Comparison of ENCODE assay signal across 1 cellular context in the genomic region with DNA sequence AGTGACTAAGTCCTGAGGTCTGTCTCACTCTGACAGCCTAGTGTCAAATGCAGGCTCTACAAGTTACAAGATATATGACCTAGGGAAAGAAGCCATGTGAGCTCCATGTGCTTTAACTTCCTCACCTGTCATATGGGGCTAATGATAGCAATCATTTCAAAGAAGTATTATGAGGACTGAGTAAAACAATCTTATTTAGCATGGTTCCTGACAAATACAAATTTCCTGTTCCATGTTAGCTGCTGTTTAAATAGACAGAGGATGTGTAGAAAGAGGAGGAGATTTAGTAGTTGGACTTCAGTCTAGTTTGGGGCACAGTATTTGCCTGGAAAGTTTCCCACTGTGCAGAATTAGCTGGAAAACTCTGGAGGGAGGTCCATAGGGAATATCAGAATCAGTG.
TF ChIP-seq lines count a peak whose summit lies in the region.

No MANE protein-coding gene starts in this region.

TF ChIP-seq in HepG2, 621 proteins besides CTCF, POLR2A, EP300 and RAD21 (continued from another document and continues in another):
- TF ChIP-seq, protein P1, sequence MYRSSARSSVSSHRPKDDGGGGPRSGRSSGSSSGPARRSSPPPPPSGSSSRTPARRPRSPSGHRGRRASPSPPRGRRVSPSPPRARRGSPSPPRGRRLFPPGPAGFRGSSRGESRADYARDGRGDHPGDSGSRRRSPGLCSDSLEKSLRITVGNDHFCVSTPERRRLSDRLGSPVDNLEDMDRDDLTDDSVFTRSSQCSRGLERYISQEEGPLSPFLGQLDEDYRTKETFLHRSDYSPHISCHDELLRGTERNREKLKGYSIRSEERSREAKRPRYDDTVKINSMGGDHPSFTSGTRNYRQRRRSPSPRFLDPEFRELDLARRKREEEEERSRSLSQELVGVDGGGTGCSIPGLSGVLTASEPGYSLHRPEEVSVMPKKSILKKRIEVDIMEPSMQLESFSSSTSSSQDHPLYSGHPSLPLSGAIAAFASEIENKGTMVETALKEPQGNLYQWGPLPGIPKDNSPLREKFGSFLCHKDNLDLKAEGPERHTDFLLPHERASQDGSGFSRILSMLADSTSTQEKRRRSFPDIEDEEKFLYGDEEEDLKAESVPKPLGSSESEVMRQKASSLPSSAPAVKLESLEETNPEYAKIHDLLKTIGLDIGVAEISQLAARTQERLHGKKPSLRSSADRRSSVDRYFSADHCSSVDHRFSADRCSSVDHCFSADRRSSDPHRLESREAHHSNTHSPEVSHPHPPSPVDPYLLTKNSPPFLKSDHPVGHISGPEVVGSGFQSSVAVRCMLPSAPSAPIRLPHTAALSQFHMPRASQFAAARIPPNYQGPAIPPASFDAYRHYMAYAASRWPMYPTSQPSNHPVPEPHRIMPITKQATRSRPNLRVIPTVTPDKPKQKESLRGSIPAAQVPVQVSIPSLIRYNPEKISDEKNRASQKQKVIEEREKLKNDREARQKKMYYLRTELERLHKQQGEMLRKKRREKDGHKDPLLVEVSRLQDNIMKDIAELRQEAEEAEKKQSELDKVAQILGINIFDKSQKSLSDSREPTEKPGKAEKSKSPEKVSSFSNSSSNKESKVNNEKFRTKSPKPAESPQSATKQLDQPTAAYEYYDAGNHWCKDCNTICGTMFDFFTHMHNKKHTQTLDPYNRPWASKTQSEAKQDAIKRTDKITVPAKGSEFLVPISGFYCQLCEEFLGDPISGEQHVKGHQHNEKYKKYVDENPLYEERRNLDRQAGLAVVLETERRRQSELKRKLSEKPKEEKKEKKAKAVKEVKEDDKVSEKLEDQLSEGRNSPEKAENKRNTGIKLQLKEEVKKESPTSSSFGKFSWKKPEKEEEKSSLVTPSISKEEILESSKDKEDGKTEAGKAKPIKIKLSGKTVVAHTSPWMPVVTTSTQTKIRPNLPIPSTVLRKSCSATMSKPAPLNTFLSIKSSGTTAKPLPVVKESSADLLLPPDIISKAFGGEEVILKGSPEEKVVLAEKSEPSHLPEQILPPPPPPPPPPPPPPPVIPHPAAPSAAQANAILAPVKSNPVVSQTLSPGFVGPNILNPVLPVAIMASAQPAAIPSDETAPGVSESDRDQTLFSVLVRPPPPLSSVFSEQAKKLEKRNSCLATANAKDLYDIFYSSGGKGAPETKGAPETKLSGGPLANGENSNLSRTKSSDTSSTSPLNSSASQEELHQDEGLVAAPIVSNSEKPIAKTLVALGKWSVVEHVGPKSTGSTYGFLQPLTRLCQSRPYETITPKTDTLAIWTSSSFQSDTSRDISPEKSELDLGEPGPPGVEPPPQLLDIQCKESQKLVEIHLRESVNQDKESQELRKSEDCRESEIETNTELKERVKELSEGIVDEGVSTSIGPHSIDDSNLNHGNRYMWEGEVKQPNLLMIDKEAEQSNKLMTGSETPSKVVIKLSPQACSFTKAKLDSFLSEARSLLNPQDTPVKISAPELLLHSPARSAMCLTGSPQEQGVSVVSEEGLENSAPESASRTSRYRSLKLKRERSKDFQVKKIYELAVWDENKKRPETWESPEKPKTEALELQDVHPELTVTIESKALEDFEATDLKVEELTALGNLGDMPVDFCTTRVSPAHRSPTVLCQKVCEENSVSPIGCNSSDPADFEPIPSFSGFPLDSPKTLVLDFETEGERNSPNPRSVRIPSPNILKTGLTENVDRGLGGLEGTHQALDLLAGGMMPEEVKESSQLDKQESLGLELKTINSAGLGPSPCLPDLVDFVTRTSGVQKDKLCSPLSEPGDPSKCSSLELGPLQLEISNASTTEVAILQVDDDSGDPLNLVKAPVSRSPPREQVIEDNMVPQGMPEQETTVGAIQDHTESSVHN (CRISPR knock-in tag; IDR thresholded peaks at IDR 0.05), result no peak
- no peak for TF ChIP-seq ZNF572 (CRISPR knock-in tag; IDR thresholded peaks at IDR 0.05)
- no peak for TF ChIP-seq REL (CRISPR knock-in tag; conservative IDR thresholded peaks at IDR 0.05)
- TF ChIP-seq, protein P2, sequence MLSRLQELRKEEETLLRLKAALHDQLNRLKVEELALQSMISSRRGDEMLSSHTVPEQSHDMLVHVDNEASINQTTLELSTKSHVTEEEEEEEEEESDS (CRISPR knock-in tag; IDR thresholded peaks at IDR 0.05; ENCODE audit: borderline replicate concordance), result no peak
- no peak for TF ChIP-seq XRCC5 (optimal IDR thresholded peaks at IDR 0.05; ENCODE audit: low read length)
- TF ChIP-seq FLYWCH1 (CRISPR knock-in tag; IDR thresholded peaks at IDR 0.05), result no peak
- no peak for TF ChIP-seq HOXA9 (CRISPR knock-in tag; IDR thresholded peaks at IDR 0.05; ENCODE audit: borderline replicate concordance)
- no peak for TF ChIP-seq SNAI1 (CRISPR knock-in tag; IDR thresholded peaks at IDR 0.05; ENCODE audit: borderline replicate concordance)
- TF ChIP-seq, protein P3, sequence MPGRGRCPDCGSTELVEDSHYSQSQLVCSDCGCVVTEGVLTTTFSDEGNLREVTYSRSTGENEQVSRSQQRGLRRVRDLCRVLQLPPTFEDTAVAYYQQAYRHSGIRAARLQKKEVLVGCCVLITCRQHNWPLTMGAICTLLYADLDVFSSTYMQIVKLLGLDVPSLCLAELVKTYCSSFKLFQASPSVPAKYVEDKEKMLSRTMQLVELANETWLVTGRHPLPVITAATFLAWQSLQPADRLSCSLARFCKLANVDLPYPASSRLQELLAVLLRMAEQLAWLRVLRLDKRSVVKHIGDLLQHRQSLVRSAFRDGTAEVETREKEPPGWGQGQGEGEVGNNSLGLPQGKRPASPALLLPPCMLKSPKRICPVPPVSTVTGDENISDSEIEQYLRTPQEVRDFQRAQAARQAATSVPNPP (CRISPR knock-in tag; IDR thresholded peaks at IDR 0.05), result no peak
- TF ChIP-seq POLR2AphosphoS2 (IDR thresholded peaks at IDR 0.05; ENCODE audit: low read depth, low read length), result no peak
- no peak; the same call in 1 of the 2 replicates for TF ChIP-seq SRY (CRISPR knock-in tag; IDR thresholded peaks at IDR 0.05)
- TF ChIP-seq MIER2 (CRISPR knock-in tag; IDR thresholded peaks at IDR 0.05), result peak; percentile 58; the same call in 1 of the 2 replicates
- TF ChIP-seq FIP1L1 (IDR thresholded peaks at IDR 0.05; ENCODE audit: borderline replicate concordance, insufficient read depth, low read depth, low read length), result no peak
- TF ChIP-seq, protein P4, sequence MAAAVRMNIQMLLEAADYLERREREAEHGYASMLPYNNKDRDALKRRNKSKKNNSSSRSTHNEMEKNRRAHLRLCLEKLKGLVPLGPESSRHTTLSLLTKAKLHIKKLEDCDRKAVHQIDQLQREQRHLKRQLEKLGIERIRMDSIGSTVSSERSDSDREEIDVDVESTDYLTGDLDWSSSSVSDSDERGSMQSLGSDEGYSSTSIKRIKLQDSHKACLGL (CRISPR knock-in tag; IDR thresholded peaks at IDR 0.05), result no peak
- TF ChIP-seq, protein P5, sequence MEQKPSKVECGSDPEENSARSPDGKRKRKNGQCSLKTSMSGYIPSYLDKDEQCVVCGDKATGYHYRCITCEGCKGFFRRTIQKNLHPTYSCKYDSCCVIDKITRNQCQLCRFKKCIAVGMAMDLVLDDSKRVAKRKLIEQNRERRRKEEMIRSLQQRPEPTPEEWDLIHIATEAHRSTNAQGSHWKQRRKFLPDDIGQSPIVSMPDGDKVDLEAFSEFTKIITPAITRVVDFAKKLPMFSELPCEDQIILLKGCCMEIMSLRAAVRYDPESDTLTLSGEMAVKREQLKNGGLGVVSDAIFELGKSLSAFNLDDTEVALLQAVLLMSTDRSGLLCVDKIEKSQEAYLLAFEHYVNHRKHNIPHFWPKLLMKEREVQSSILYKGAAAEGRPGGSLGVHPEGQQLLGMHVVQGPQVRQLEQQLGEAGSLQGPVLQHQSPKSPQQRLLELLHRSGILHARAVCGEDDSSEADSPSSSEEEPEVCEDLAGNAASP (CRISPR knock-in tag; IDR thresholded peaks at IDR 0.05; ENCODE audit: borderline replicate concordance), result peak; percentile 65; the same call in 1 of the 2 replicates
- TF ChIP-seq, protein P6, sequence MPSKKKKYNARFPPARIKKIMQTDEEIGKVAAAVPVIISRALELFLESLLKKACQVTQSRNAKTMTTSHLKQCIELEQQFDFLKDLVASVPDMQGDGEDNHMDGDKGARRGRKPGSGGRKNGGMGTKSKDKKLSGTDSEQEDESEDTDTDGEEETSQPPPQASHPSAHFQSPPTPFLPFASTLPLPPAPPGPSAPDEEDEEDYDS (CRISPR knock-in tag; IDR thresholded peaks at IDR 0.05), result peak; percentile 63; the same call in 1 of the 2 replicates
- no peak for TF ChIP-seq CCDC6 (CRISPR knock-in tag; IDR thresholded peaks at IDR 0.05)
- no peak for TF ChIP-seq ZBTB1 (CRISPR knock-in tag; IDR thresholded peaks at IDR 0.05; ENCODE audit: borderline replicate concordance)
- TF ChIP-seq, protein P7, sequence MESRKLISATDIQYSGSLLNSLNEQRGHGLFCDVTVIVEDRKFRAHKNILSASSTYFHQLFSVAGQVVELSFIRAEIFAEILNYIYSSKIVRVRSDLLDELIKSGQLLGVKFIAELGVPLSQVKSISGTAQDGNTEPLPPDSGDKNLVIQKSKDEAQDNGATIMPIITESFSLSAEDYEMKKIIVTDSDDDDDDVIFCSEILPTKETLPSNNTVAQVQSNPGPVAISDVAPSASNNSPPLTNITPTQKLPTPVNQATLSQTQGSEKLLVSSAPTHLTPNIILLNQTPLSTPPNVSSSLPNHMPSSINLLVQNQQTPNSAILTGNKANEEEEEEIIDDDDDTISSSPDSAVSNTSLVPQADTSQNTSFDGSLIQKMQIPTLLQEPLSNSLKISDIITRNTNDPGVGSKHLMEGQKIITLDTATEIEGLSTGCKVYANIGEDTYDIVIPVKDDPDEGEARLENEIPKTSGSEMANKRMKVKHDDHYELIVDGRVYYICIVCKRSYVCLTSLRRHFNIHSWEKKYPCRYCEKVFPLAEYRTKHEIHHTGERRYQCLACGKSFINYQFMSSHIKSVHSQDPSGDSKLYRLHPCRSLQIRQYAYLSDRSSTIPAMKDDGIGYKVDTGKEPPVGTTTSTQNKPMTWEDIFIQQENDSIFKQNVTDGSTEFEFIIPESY (CRISPR knock-in tag; IDR thresholded peaks at IDR 0.05), result no peak
- TF ChIP-seq ZNF205 (CRISPR knock-in tag; IDR thresholded peaks at IDR 0.05), result no peak
- TF ChIP-seq, protein P8, sequence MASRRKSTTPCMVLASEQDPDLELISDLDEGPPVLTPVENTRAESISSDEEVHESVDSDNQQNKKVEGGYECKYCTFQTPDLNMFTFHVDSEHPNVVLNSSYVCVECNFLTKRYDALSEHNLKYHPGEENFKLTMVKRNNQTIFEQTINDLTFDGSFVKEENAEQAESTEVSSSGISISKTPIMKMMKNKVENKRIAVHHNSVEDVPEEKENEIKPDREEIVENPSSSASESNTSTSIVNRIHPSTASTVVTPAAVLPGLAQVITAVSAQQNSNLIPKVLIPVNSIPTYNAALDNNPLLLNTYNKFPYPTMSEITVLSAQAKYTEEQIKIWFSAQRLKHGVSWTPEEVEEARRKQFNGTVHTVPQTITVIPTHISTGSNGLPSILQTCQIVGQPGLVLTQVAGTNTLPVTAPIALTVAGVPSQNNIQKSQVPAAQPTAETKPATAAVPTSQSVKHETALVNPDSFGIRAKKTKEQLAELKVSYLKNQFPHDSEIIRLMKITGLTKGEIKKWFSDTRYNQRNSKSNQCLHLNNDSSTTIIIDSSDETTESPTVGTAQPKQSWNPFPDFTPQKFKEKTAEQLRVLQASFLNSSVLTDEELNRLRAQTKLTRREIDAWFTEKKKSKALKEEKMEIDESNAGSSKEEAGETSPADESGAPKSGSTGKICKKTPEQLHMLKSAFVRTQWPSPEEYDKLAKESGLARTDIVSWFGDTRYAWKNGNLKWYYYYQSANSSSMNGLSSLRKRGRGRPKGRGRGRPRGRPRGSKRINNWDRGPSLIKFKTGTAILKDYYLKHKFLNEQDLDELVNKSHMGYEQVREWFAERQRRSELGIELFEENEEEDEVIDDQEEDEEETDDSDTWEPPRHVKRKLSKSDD (CRISPR knock-in tag; IDR thresholded peaks at IDR 0.05; ENCODE audit: low read depth), result no peak
- peak; percentile 90 for TF ChIP-seq ZFP37 (CRISPR knock-in tag; IDR thresholded peaks at IDR 0.05; ENCODE audit: borderline replicate concordance)
- peak; percentile 89 for TF ChIP-seq POGZ (CRISPR knock-in tag; IDR thresholded peaks at IDR 0.05)
- peak; percentile 62 for TF ChIP-seq THAP11 (CRISPR knock-in tag; IDR thresholded peaks at IDR 0.05)
- TF ChIP-seq SPEN (CRISPR knock-in tag; IDR thresholded peaks at IDR 0.05; ENCODE audit: low read depth), result no peak
- no peak for TF ChIP-seq AGO1 (IDR thresholded peaks at IDR 0.05; ENCODE audit: low read depth, low read length, poor library complexity, severe bottlenecking)
- no peak for TF ChIP-seq ATAD3A (CRISPR knock-in tag; IDR thresholded peaks at IDR 0.05)
- TF ChIP-seq SOX6 (IDR thresholded peaks at IDR 0.05), result no peak
- TF ChIP-seq SOX6 (CRISPR knock-in tag; IDR thresholded peaks at IDR 0.05), result peak; percentile 92
- TF ChIP-seq DNMT3B (CRISPR knock-in tag; conservative IDR thresholded peaks at IDR 0.05), result no peak
- TF ChIP-seq, protein P9, sequence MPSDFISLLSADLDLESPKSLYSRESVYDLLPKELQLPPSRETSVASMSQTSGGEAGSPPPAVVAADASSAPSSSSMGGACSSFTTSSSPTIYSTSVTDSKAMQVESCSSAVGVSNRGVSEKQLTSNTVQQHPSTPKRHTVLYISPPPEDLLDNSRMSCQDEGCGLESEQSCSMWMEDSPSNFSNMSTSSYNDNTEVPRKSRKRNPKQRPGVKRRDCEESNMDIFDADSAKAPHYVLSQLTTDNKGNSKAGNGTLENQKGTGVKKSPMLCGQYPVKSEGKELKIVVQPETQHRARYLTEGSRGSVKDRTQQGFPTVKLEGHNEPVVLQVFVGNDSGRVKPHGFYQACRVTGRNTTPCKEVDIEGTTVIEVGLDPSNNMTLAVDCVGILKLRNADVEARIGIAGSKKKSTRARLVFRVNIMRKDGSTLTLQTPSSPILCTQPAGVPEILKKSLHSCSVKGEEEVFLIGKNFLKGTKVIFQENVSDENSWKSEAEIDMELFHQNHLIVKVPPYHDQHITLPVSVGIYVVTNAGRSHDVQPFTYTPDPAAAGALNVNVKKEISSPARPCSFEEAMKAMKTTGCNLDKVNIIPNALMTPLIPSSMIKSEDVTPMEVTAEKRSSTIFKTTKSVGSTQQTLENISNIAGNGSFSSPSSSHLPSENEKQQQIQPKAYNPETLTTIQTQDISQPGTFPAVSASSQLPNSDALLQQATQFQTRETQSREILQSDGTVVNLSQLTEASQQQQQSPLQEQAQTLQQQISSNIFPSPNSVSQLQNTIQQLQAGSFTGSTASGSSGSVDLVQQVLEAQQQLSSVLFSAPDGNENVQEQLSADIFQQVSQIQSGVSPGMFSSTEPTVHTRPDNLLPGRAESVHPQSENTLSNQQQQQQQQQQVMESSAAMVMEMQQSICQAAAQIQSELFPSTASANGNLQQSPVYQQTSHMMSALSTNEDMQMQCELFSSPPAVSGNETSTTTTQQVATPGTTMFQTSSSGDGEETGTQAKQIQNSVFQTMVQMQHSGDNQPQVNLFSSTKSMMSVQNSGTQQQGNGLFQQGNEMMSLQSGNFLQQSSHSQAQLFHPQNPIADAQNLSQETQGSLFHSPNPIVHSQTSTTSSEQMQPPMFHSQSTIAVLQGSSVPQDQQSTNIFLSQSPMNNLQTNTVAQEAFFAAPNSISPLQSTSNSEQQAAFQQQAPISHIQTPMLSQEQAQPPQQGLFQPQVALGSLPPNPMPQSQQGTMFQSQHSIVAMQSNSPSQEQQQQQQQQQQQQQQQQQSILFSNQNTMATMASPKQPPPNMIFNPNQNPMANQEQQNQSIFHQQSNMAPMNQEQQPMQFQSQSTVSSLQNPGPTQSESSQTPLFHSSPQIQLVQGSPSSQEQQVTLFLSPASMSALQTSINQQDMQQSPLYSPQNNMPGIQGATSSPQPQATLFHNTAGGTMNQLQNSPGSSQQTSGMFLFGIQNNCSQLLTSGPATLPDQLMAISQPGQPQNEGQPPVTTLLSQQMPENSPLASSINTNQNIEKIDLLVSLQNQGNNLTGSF (CRISPR knock-in tag; IDR thresholded peaks at IDR 0.05), result no peak
- TF ChIP-seq ZMAT3 (CRISPR knock-in tag; conservative IDR thresholded peaks at IDR 0.05), result peak; percentile 25; the same call in 1 of the 2 replicates
- no peak for TF ChIP-seq KDM4B (CRISPR knock-in tag; IDR thresholded peaks at IDR 0.05)
- TF ChIP-seq HES4 (CRISPR knock-in tag; IDR thresholded peaks at IDR 0.05; ENCODE audit: borderline replicate concordance), result no peak
- TF ChIP-seq KAT7 (CRISPR knock-in tag; IDR thresholded peaks at IDR 0.05; ENCODE audit: borderline replicate concordance), result no peak
- peak; percentile 74 for TF ChIP-seq PITX1 (CRISPR knock-in tag; IDR thresholded peaks at IDR 0.05)
- no peak for TF ChIP-seq SRSF9 (IDR thresholded peaks at IDR 0.05; ENCODE audit: borderline replicate concordance, insufficient read depth, low read depth, low read length, poor library complexity, severe bottlenecking)
